Comparison of ENCODE assay signal across 23 cellular contexts in the genomic region with DNA sequence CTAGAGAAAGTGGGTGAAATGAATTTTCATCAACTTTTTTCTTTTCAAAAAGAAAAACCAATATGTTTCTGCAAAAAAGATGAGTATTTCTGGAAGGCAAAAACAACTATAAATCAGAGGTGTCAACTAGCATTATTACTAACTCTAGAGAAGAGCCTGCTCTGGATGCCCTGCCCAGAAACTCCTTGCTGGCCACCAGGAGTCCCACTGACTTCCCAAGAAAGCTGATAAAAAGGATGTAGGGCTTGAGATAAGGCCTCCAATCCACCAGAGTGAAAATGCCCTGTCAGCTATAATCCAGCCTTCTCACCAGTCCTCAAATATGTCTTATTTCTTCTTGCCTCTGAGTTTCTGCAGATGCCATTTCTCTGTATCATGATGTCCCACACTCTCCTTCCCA. TPM values are rescaled to one million over a fixed set of nuclear protein-coding genes. Genes with fewer than 3 reads are reported as not detected.
A peak's percentile ranks its signal among the peaks of the same experiment; 100 is the strongest.
DNase-seq lines count a peak whose midpoint lies in the region; ATAC-seq, FAIRE-seq and TF ChIP-seq lines count a peak whose summit lies in the region.
"Had no signal": no experiment of that assay in that cellular context is flagged by ENCODE, and none has a peak within 500 bp of the region (broad histone marks: within the 10 kb centered on the region; RNA-seq: fewer than 3 reads in every experiment).

No MANE protein-coding gene starts in this region.

- DNase-seq in HepG2 (ENCODE audit: low spot score), result no peak
- no peak for DNase-seq in right lobe of liver
- peak; percentile 42 for DNase-seq in SK-MEL-5 (ENCODE audit: low read depth, low spot score)
- DNase-seq in fibroblast of mammary gland (ENCODE audit: low read depth), result no peak
- DNase-seq in type B pancreatic cell (ENCODE audit: extremely low spot score, unreplicated experiment), result no peak
- DNase-seq in DMS79 treated with DMSO at 0.1 percent for 48 hours (lab: John Stamatoyannopoulos, UW), result no peak
- DNase-seq in GM23248, result no peak
- no peak for DNase-seq in SW480 (ENCODE audit: low spot score)
- DNase-seq: CD8-positive, alpha-beta memory T cell; DND-41; Kasumi-1; NCI-H1092; NCI-H146; NCI-H2081; NCI-H2171 treated with DMSO at 0.1 percent for 48 hours; SJCRH30 had no signal

- no peaks in the 10 kb centered on the region for H4K20me1 ChIP-seq in HepG2 (ENCODE audit: insufficient read depth, low read length)
- no peaks in the 10 kb centered on the region for H4K20me1 ChIP-seq in GM23248 (ENCODE audit: insufficient read depth)
- H4K20me1 ChIP-seq: BLaER1 had no signal

- peaks cover 11% of the 10 kb centered on the region for H3K4me1 Mint-ChIP-seq in type B pancreatic cell (ENCODE audit: unreplicated experiment)
- H3K4me1 Mint-ChIP-seq: CD8-positive, alpha-beta memory T cell; IgD-negative memory B cell had no signal

- H3K36me3 ChIP-seq in HepG2 (replicated peaks in 1 of 2; ENCODE audit: control insufficient read depth in 1 of 2, insufficient read depth in 2 of 2, low read length in 2 of 2) (no peaks in the 10 kb centered on the region), right lobe of liver (no peaks in the 10 kb centered on the region), GM23248 (ENCODE audit: low read depth) (no peaks in the 10 kb centered on the region)
- H3K36me3 ChIP-seq: BLaER1, MG63, SJCRH30 had no signal

- H3K9me3 ChIP-seq in HepG2 (ENCODE audit: low read length) (no peaks in the 10 kb centered on the region), right lobe of liver (no peaks in the 10 kb centered on the region), GM23248 (ENCODE audit: low read depth) (no peaks in the 10 kb centered on the region)
- H3K9me3 ChIP-seq: BLaER1, MG63, SJCRH30 had no signal

- H3F3A ChIP-seq in GM23248 (ENCODE audit: insufficient read depth), result peaks cover 21% of the 10 kb centered on the region

- H3K4me1 ChIP-seq in HepG2 (ENCODE audit: insufficient read depth, low read length) (no peaks in the 10 kb centered on the region), right lobe of liver (no peaks in the 10 kb centered on the region), GM23248 (ENCODE audit: insufficient read depth) (peaks cover 32% of the 10 kb centered on the region)
- H3K4me1 ChIP-seq: BLaER1, SJCRH30 had no signal

- no peak overlapping the region for H3K4me3 Mint-ChIP-seq in type B pancreatic cell
- H3K4me3 Mint-ChIP-seq: CD8-positive, alpha-beta memory T cell; IgD-negative memory B cell had no signal

- no peak for TF ChIP-seq RAD21 in HepG2 (CRISPR knock-in tag; IDR thresholded peaks at IDR 0.05)

- in situ Hi-C loops in HepG2 (cut with HindIII; ENCODE audit: extremely low pct_ligation_motif_present, low pct_unique_long_range_greater_than_20kb) (no loop called here), SK-MEL-5 (cut with HindIII; ENCODE audit: low pct_unique_long_range_greater_than_20kb, low sequenced_read_pairs) (no loop called here), GM23248 (cut with MboI) (no loop called here)

- TF ChIP-seq EP300 in HepG2 (IDR thresholded peaks at IDR 0.05; ENCODE audit: low read depth in 2 of 2, low read length in 2 of 2), result no peak
- no peak for TF ChIP-seq EP300 in HepG2 (CRISPR knock-in tag; IDR thresholded peaks at IDR 0.05; ENCODE audit: borderline replicate concordance)

- H3K4me2 ChIP-seq in HepG2 (ENCODE audit: low read depth, low read length), result no peak overlapping the region
- no peak overlapping the region for H3K4me2 ChIP-seq in GM23248 (ENCODE audit: unreplicated experiment)
- H3K4me2 ChIP-seq: BLaER1 had no signal

- H2AFZ ChIP-seq in HepG2 (ENCODE audit: low read length) (no peak overlapping the region), GM23248 (no peak overlapping the region)

- no peak overlapping the region for H3K27ac ChIP-seq in HepG2 (ENCODE audit: extremely low read length, insufficient read depth, low read length)
- H3K27ac ChIP-seq in right lobe of liver, result no peak overlapping the region
- H3K27ac ChIP-seq in GM23248, result no peak overlapping the region
- H3K27ac ChIP-seq: BLaER1, HL-60, SJCRH30 had no signal

- H3K9ac ChIP-seq in HepG2 (ENCODE audit: insufficient read depth, low read depth, low read length), result no peak overlapping the region
- no peak overlapping the region for H3K9ac ChIP-seq in GM23248
- H3K9ac ChIP-seq: BLaER1 had no signal

- H3K27ac Mint-ChIP-seq in type B pancreatic cell, result no peak overlapping the region
- H3K27ac Mint-ChIP-seq: CD8-positive, alpha-beta memory T cell; IgD-negative memory B cell had no signal

- H3K9me2 ChIP-seq in GM23248 (ENCODE audit: insufficient read depth), result no peaks in the 10 kb centered on the region

- H3K9me3 Mint-ChIP-seq in type B pancreatic cell, result no peaks in the 10 kb centered on the region
- H3K9me3 Mint-ChIP-seq: IgD-negative memory B cell had no signal

- H3K36me3 Mint-ChIP-seq in type B pancreatic cell, result no peaks in the 10 kb centered on the region
- H3K36me3 Mint-ChIP-seq: CD8-positive, alpha-beta memory T cell had no signal

- ATAC-seq in HepG2 (no peak), right lobe of liver (no peak)
- ATAC-seq: Panc1 had no signal

- intact Hi-C loops in HepG2 (cut with micrococcal nuclease; ENCODE audit: unreplicated experiment) (no loop called here), right lobe of liver (cut with DNase I) (no loop called here)

- no peaks in the 10 kb centered on the region for H3K79me2 ChIP-seq in HepG2 (ENCODE audit: insufficient read depth, low read length)
- H3K79me2 ChIP-seq in GM23248 (ENCODE audit: insufficient read depth), result no peaks in the 10 kb centered on the region

- TF ChIP-seq POLR2A in HepG2 (IDR thresholded peaks at IDR 0.05; ENCODE audit: insufficient read depth in 1 of 2, low read depth in 2 of 2, low read length in 2 of 2) (no peak), right lobe of liver (IDR thresholded peaks at IDR 0.05) (no peak)

- H3K27me3 ChIP-seq in HepG2 (ENCODE audit: control insufficient read depth in 1 of 2, insufficient read depth in 2 of 2, low read length in 2 of 2), result no peaks in the 10 kb centered on the region
- H3K27me3 ChIP-seq in right lobe of liver, result no peaks in the 10 kb centered on the region
- H3K27me3 ChIP-seq in GM23248 (replicated peaks; ENCODE audit: insufficient read depth), result no peaks in the 10 kb centered on the region
- H3K27me3 ChIP-seq: BLaER1, MG63, SJCRH30 had no signal

- POLR2A ChIA-PET in HepG2 (lab: Yijun Ruan, JAX), result no interaction called here

- no peak for TF ChIP-seq CTCF in HepG2 (CRISPR knock-in tag; IDR thresholded peaks at IDR 0.05)
- TF ChIP-seq CTCF in right lobe of liver (IDR thresholded peaks at IDR 0.05), result no peak
- peak; percentile 11 for TF ChIP-seq CTCF in fibroblast of mammary gland (conservative IDR thresholded peaks at IDR 0.05; ENCODE audit: control insufficient read depth, insufficient read depth, low read depth, low read length)
- peak; percentile 19 for TF ChIP-seq CTCF in type B pancreatic cell (conservative IDR thresholded peaks at IDR 0.05)

- H3K27me3 Mint-ChIP-seq in type B pancreatic cell, result no peaks in the 10 kb centered on the region
- H3K27me3 Mint-ChIP-seq: CD8-positive, alpha-beta memory T cell had no signal

- H3K4me3 ChIP-seq in HepG2 (replicated peaks in 1 of 3; ENCODE audit: insufficient read depth in 1 of 3, low read depth in 2 of 3, low read length in 3 of 3) (no peak overlapping the region), right lobe of liver (no peak overlapping the region), fibroblast of mammary gland (ENCODE audit: control insufficient read depth, low read depth, low read length) (no peak overlapping the region), GM23248 (no peak overlapping the region)
- H3K4me3 ChIP-seq: BLaER1, MG63, SJCRH30 had no signal

- no TSS peak for BruUV-seq in HepG2 (replicated peaks; lab: Mats Ljungman, UMichigan)

- CTCF ChIA-PET in HepG2 (lab: Yijun Ruan, JAX; ENCODE audit: low intra/inter-chr PET ratio, low total read pairs), result no interaction called here

- FAIRE-seq in HepG2 (lab: Jason Lieb, UNC), result no peak
- FAIRE-seq: D721Med, G401.6 had no signal

TF ChIP-seq in HepG2, 621 proteins besides CTCF, POLR2A, EP300 and RAD21 (continues in another document):
- TF ChIP-seq MAFF (IDR thresholded peaks at IDR 0.05; ENCODE audit: low read depth, low read length) (peak; percentile 93), HMGA1 (CRISPR knock-in tag; conservative IDR thresholded peaks at IDR 0.05) (no peak)

RNA-seq across cellular contexts. Expression of gene FZD1, which starts 16.7 kb away (rescaled TPM):
- 0.51 and 0.80 TPM in 2 replicates for total RNA-seq in HepG2 (2016; rRNA removed; fragmentation: Illumina TruSeq; extraction: Trizol)
- total RNA-seq in HepG2 (2016; cell fraction: cytosol; rRNA removed; fragmentation: Illumina TruSeq; extraction: Trizol; ENCODE audit: low read depth), result under 0.01 TPM in 1 of 2 replicates, not detected in the other
- 0.45 and 0.78 TPM in 2 replicates for total RNA-seq in HepG2 (2016; cell fraction: insoluble cytoplasmic fraction; rRNA removed; fragmentation: Illumina TruSeq; extraction: Trizol)
- total RNA-seq in HepG2 (2016; cell fraction: membrane; rRNA removed; fragmentation: Illumina TruSeq; extraction: Trizol), result 0.25 and 0.28 TPM in 2 replicates
- total RNA-seq in HepG2 (2016; cell fraction: nucleus; rRNA removed; fragmentation: Illumina TruSeq; extraction: Trizol), result 0.65 and 0.75 TPM in 2 replicates
- polyA plus RNA-seq in HepG2 (2011; rRNA removed), result 0.22 and 0.33 TPM in 2 replicates
- 0.27 and 0.34 TPM in 2 replicates for polyA plus RNA-seq in HepG2 (2011; cell fraction: cytosol; rRNA removed)
- polyA plus RNA-seq in HepG2 (2011; cell fraction: nucleus; rRNA removed), result 0.19 and 0.24 TPM in 2 replicates
- 0.12 and 0.15 TPM in 2 replicates for polyA plus RNA-seq in HepG2 (2012)
- polyA plus RNA-seq in HepG2 (2016; cell fraction: cytosol; fragmentation: Illumina TruSeq; extraction: Trizol; ENCODE audit: low read depth), result 0.01 and 0.06 TPM in 2 replicates
- 0.60 and 0.65 TPM in 2 replicates for polyA plus RNA-seq in HepG2 (2016; cell fraction: insoluble cytoplasmic fraction; fragmentation: Illumina TruSeq; extraction: Trizol; ENCODE audit: low read depth)
- polyA plus RNA-seq in HepG2 (2016; cell fraction: membrane; fragmentation: Illumina TruSeq; extraction: Trizol; ENCODE audit: low read depth), result 0.17 and 0.22 TPM in 2 replicates
- 0.93 and 1.2 TPM in 2 replicates for polyA plus RNA-seq in HepG2 (2016; cell fraction: nucleus; fragmentation: Illumina TruSeq; extraction: Trizol; ENCODE audit: insufficient read depth, low read depth)
- polyA minus RNA-seq in HepG2 (2011; rRNA and poly(A)+ RNA removed; ENCODE audit: low replicate concordance), result 1.3 and 4.1 TPM in 2 replicates
- polyA minus RNA-seq in HepG2 (2011; cell fraction: cytosol; rRNA and poly(A)+ RNA removed), result 0.40 and 0.53 TPM in 2 replicates
- 0.37 and 0.39 TPM in 2 replicates for polyA minus RNA-seq in HepG2 (2011; cell fraction: nucleus; rRNA and poly(A)+ RNA removed)
- total RNA-seq in right lobe of liver, result 1 to 10 TPM; 1.3 to 2.6 (median 1.6) TPM
- total RNA-seq in SK-MEL-5 (2014; rRNA removed; shearing (Covaris generic)), result 3.1 and 3.4 TPM in 2 replicates
- 7.2 and 10.0 TPM in 2 replicates for polyA plus RNA-seq in SK-MEL-5 (2015; cell fraction: cytosol; rRNA removed)
- 2.5 TPM in 2 replicates for polyA plus RNA-seq in SK-MEL-5 (2015; cell fraction: nucleus; rRNA removed)
- total RNA-seq in type B pancreatic cell (ENCODE audit: low replicate concordance), result 20.9 and 23.8 TPM in 2 replicates
- total RNA-seq in GM23248 (2014; rRNA removed; shearing (Covaris generic)), result 15.1 and 18.5 TPM in 2 replicates
- polyA plus RNA-seq in GM23248 (2016; fragmentation: Nextera tagmentation; extraction: Ambion mirVana), result 3.8 and 4.0 TPM in 2 replicates
- polyA plus RNA-seq: CD8-positive, alpha-beta memory T cell had no signal

Comparison
In these comparisons a context has a peak if more than half of its experiments do, and no peak if none do; other contexts are left out.
1. CTCF ChIP-seq: peak in fibroblast of mammary gland (single experiment) and type B pancreatic cell (single experiment); none in HepG2 (single experiment) and right lobe of liver (0 of 4).